23 cellular contexts compared by ENCODE assay signal in genomic region chr15:82848201-82848993, GRCh38. TPM values are rescaled to one million over a fixed set of nuclear protein-coding genes. Genes with fewer than 3 reads are reported as not detected.
"Had no signal": no experiment of that assay in that cellular context is flagged by ENCODE, and none has a peak within 500 bp of the region (broad histone marks: within the 10 kb centered on the region; RNA-seq: fewer than 3 reads in every experiment).

No MANE protein-coding gene starts in this region.

- H3K9ac ChIP-seq: parathyroid adenoma had no signal

- H3K9me3 Mint-ChIP-seq: activated CD4-positive, alpha-beta memory T cell treated with anti-CD3 and anti-CD28 coated beads, Interleukin-2, amount 10 ng/mL, durations not matched to agents 7 days and 5 days; activated naive CD4-positive, alpha-beta T cell treated with anti-CD3 and anti-CD28 coated beads, Interleukin-2, amount 50 U/mL, for 24 hours; activated T-cell treated with anti-CD3 and anti-CD28 coated beads, Interleukin-2, amount 50 U/mL, for 4 hours; nephron; stimulated activated naive CD8-positive, alpha-beta T cell treated with anti-CD3 and anti-CD28 coated beads, Interleukin-15, amount 100 ng/mL, for 72 hours; T-helper 1 cell treated with Interleukin-12 subunit alpha and Interleukin-12 subunit beta and Interleukin-4 antibody, amounts not matched to agents 30 μg/mL and 1 μg/mL, for 36 hours had no signal

- H3K36me3 Mint-ChIP-seq: activated naive CD4-positive, alpha-beta T cell treated with anti-CD3 and anti-CD28 coated beads, Interleukin-2, amount 50 U/mL, for 24 hours had no signal

- H3K27me3 ChIP-seq: foreskin keratinocyte, hepatocyte, right lobe of liver, tibial nerve had no signal

- ATAC-seq: activated T-cell treated with anti-CD3 and anti-CD28 coated beads, Interleukin-2, amount 50 U/mL, for 4 hours; foreskin keratinocyte; stimulated activated naive CD8-positive, alpha-beta T cell treated with anti-CD3 and anti-CD28 coated beads, Interleukin-15, amount 100 ng/mL, for 72 hours had no signal

- H3K9me3 ChIP-seq: left ventricle myocardium inferior, right lobe of liver had no signal

- DNase-seq: activated CD4-positive, alpha-beta memory T cell treated with anti-CD3 and anti-CD28 coated beads, Interleukin-2, amount 10 ng/mL, durations not matched to agents 7 days and 5 days; activated CD4-positive, alpha-beta T cell treated with anti-CD3 and anti-CD28 coated beads for 48 hours; activated T-cell treated with anti-CD3 and anti-CD28 coated beads, Interleukin-2, amount 50 U/mL, for 4 hours; anterior cingulate cortex; caudate nucleus; dermis blood vessel endothelial cell; effector CD8-positive, alpha-beta T cell; foreskin keratinocyte; kidney glomerular epithelial cell; left ventricle myocardium inferior; mammary epithelial cell; right lobe of liver; stimulated activated CD4-positive, alpha-beta T cell treated with anti-CD3 and anti-CD28 coated beads, Interleukin-1b, Interleukin-23, amount 100 ng/mL, for 48 hours; stimulated activated naive CD8-positive, alpha-beta T cell treated with anti-CD3 and anti-CD28 coated beads, Interleukin-15, amount 100 ng/mL, for 72 hours; T1000 had no signal

- H3K27me3 Mint-ChIP-seq: activated naive CD4-positive, alpha-beta T cell treated with anti-CD3 and anti-CD28 coated beads, Interleukin-2, amount 50 U/mL, for 24 hours; brain had no signal

- H3K79me2 ChIP-seq: hepatocyte, parathyroid adenoma had no signal

- H3K27ac Mint-ChIP-seq: activated CD4-positive, alpha-beta memory T cell treated with anti-CD3 and anti-CD28 coated beads, Interleukin-2, amount 10 ng/mL, durations not matched to agents 7 days and 5 days; activated naive CD4-positive, alpha-beta T cell treated with anti-CD3 and anti-CD28 coated beads, Interleukin-2, amount 50 U/mL, for 24 hours; stimulated activated naive CD8-positive, alpha-beta T cell treated with anti-CD3 and anti-CD28 coated beads, Interleukin-15, amount 100 ng/mL, for 72 hours; T-helper 1 cell treated with Interleukin-12 subunit alpha and Interleukin-12 subunit beta and Interleukin-4 antibody, amounts not matched to agents 30 μg/mL and 1 μg/mL, for 36 hours had no signal

- H3K4me1 ChIP-seq: foreskin keratinocyte had no signal

- H3K4me3 Mint-ChIP-seq: activated CD4-positive, alpha-beta memory T cell treated with anti-CD3 and anti-CD28 coated beads, Interleukin-2, amount 10 ng/mL, durations not matched to agents 7 days and 5 days; activated naive CD4-positive, alpha-beta T cell treated with anti-CD3 and anti-CD28 coated beads, Interleukin-2, amount 50 U/mL, for 24 hours; activated T-cell treated with anti-CD3 and anti-CD28 coated beads, Interleukin-2, amount 50 U/mL, for 4 hours; brain; nephron; stimulated activated naive CD8-positive, alpha-beta T cell treated with anti-CD3 and anti-CD28 coated beads, Interleukin-15, amount 100 ng/mL, for 72 hours; T-helper 1 cell treated with Interleukin-12 subunit alpha and Interleukin-12 subunit beta and Interleukin-4 antibody, amounts not matched to agents 30 μg/mL and 1 μg/mL, for 36 hours had no signal

- H3K27ac ChIP-seq: foreskin keratinocyte, parathyroid adenoma, skin epidermis, tibial nerve had no signal

- H3K4me3 ChIP-seq: hepatocyte, right lobe of liver, skin epidermis, tibial nerve had no signal

RNA-seq across cellular contexts. Expression of gene FSD2, which starts 42.5 kb away (rescaled TPM):
- total RNA-seq: activated CD4-positive, alpha-beta memory T cell treated with anti-CD3 and anti-CD28 coated beads, Interleukin-2, amount 10 ng/mL, durations not matched to agents 7 days and 5 days; activated T-cell treated with anti-CD3 and anti-CD28 coated beads, Interleukin-2, amount 50 U/mL, for 4 hours; dermis blood vessel endothelial cell; foreskin keratinocyte; hepatocyte; right lobe of liver had no signal
- polyA plus RNA-seq: foreskin keratinocyte, mammary epithelial cell had no signal
